Comparison of ENCODE assay signal across 16 cellular contexts in genomic region chr15:39851505-39852082, GRCh38.
DNase-seq lines count a peak whose midpoint lies in the region; ATAC-seq and TF ChIP-seq lines count a peak whose summit lies in the region.
"Had no signal": no experiment of that assay in that cellular context is flagged by ENCODE, and none has a peak within 500 bp of the region (broad histone marks: within the 10 kb centered on the region; RNA-seq: fewer than 3 reads in every experiment).

No MANE protein-coding gene starts in this region.

- H3K36me3 ChIP-seq in skeletal muscle satellite cell (ENCODE audit: insufficient read depth, low read length), result no peaks in the 10 kb centered on the region
- H3K36me3 ChIP-seq in lower lobe of right lung, result no peaks in the 10 kb centered on the region
- H3K36me3 ChIP-seq: vagina had no signal

- H3K9me3 ChIP-seq in skeletal muscle satellite cell (replicated peaks; ENCODE audit: low read length) (no peaks in the 10 kb centered on the region), lower lobe of right lung (no peaks in the 10 kb centered on the region)
- H3K9me3 ChIP-seq: vagina had no signal

- intact Hi-C loops in lower lobe of right lung (cut with DNase I), result no loop called here

- no peak for ATAC-seq in lower lobe of right lung
- ATAC-seq: CD8-positive, alpha-beta T cell; PC-3 had no signal

- H3K4me3 ChIP-seq in fibroblast of the aortic adventitia (ENCODE audit: low read depth, low read length), result no peak overlapping the region
- no peak overlapping the region for H3K4me3 ChIP-seq in skeletal muscle satellite cell (ENCODE audit: low read length)
- no peak overlapping the region for H3K4me3 ChIP-seq in lower lobe of right lung
- H3K4me3 ChIP-seq: lung, vagina had no signal

- TF ChIP-seq CTCF in fibroblast of the aortic adventitia (IDR thresholded peaks at IDR 0.05; ENCODE audit: insufficient read depth, low read length) (no peak), lower lobe of right lung (IDR thresholded peaks at IDR 0.05) (no peak)

- DNase-seq in NCI-H748 (lab: John Stamatoyannopoulos, UW; ENCODE audit: unreplicated experiment) (peak; percentile 28), NCI-H748 treated with DMSO at 0.1 percent for 48 hours (lab: John Stamatoyannopoulos, UW) (no peak), amniotic epithelial cell (ENCODE audit: low read depth) (peak; percentile 13), fibroblast of the aortic adventitia (ENCODE audit: low read depth) (peak; percentile 79), NCI-H2196 treated with DMSO at 0.1 percent for 48 hours (lab: John Stamatoyannopoulos, UW; ENCODE audit: unreplicated experiment) (no peak), COLO829 (ENCODE audit: low spot score) (no peak), lower lobe of right lung (no peak)
- DNase-seq: activated CD8-positive, alpha-beta memory T cell treated with anti-CD3 and anti-CD28 coated beads, Interleukin-2, amount 50 U/mL, for 4 hours; activated naive CD4-positive, alpha-beta T cell treated with anti-CD3 and anti-CD28 coated beads, Interleukin-2, amount 50 U/mL, for 16 hours; CD8-positive, alpha-beta T cell; hypothalamus; PC-3; stimulated activated naive CD4-positive, alpha-beta T cell had no signal

- H3K9ac ChIP-seq in skeletal muscle satellite cell (ENCODE audit: low read depth, low read length), result peak overlapping the region; percentile 6

- H3K27me3 ChIP-seq in skeletal muscle satellite cell (ENCODE audit: control insufficient read depth, insufficient read depth, low read length), result no peaks in the 10 kb centered on the region
- no peaks in the 10 kb centered on the region for H3K27me3 ChIP-seq in lower lobe of right lung (ENCODE audit: low read depth)
- H3K27me3 ChIP-seq: vagina had no signal

- H3K27ac ChIP-seq in lower lobe of right lung, result no peak overlapping the region
- H3K27ac ChIP-seq: vagina had no signal

- peaks cover 50% of the 10 kb centered on the region for H3K4me1 ChIP-seq in skeletal muscle satellite cell (ENCODE audit: control insufficient read depth, insufficient read depth, low read length)
- no peaks in the 10 kb centered on the region for H3K4me1 ChIP-seq in lower lobe of right lung

- no peak overlapping the region for H3K4me2 ChIP-seq in skeletal muscle satellite cell (ENCODE audit: low read length)

Comparison
In these comparisons a context has a peak if more than half of its experiments do, and no peak if none do; other contexts are left out.
1. DNase-seq: peak in NCI-H748 (single experiment), amniotic epithelial cell (single experiment) and fibroblast of the aortic adventitia (single experiment); none in NCI-H748 treated with DMSO at 0.1 percent for 48 hours (single experiment), NCI-H2196 treated with DMSO at 0.1 percent for 48 hours (single experiment), COLO829 (single experiment) and lower lobe of right lung (single experiment).